ENCODE assay signal across 8 cellular contexts in genomic region chr21:38807481-38807880, GRCh38. TPM values are rescaled to one million over a fixed set of nuclear protein-coding genes. Genes with fewer than 3 reads are reported as not detected.
A peak's percentile ranks its signal among the peaks of the same experiment; 100 is the strongest.
DNase-seq lines count a peak whose midpoint lies in the region; ATAC-seq, FAIRE-seq and TF ChIP-seq lines count a peak whose summit lies in the region.

No MANE protein-coding gene starts in this region.

- H3K27ac ChIP-seq in A549 (peak overlapping the region; percentile 98 to 99), Karpas-422 (ENCODE audit: low read length) (peak overlapping the region; percentile 86), mesodermal cell (ENCODE audit: low read depth, low read length, severe bottlenecking) (peak overlapping the region; percentile 30)

- TF ChIP-seq EP300 in A549 (IDR thresholded peaks at IDR 0.05), result no peak

- peaks cover 28% of the 10 kb centered on the region for H3K36me3 Mint-ChIP-seq in brain
- H3K36me3 Mint-ChIP-seq in activated naive CD4-positive, alpha-beta T cell treated with anti-CD3 and anti-CD28 coated beads, Interleukin-2, amount 50 U/mL, for 72 hours, result peaks cover 38 to 39% of the 10 kb centered on the region in 2 donors

- DNase-seq in A549 (ENCODE audit: low read depth in 1 of 2, low spot score in 1 of 2) (no peak), Karpas-422 (no peak), nucleus accumbens (lab: John Stamatoyannopoulos, UW) (no peak), GM19238 (ENCODE audit: insufficient read length, low spot score) (no peak)
- DNase-seq in activated CD8-positive, alpha-beta memory T cell treated with anti-CD3 and anti-CD28 coated beads, Interleukin-2, amount 50 U/mL, for 48 hours, result no peak
- DNase-seq in activated naive CD4-positive, alpha-beta T cell treated with anti-CD3 and anti-CD28 coated beads, Interleukin-2, amount 50 U/mL, for 72 hours (ENCODE audit: low spot score in 2 of 2), result no peak

- 20% methylated on average over 1 of the region's 1 CpG for WGBS in A549 (ENCODE audit: missing lambda C conversion rate)
- 63 to 80% methylated on average over 1 of the region's 1 CpG for WGBS in mesodermal cell (ENCODE audit: insufficient coverage in 2 of 2), 2 experiments

- ATAC-seq in A549, result no peak
- ATAC-seq in activated naive CD4-positive, alpha-beta T cell treated with anti-CD3 and anti-CD28 coated beads, Interleukin-2, amount 50 U/mL, for 72 hours, result no peak

- H3K4me1 ChIP-seq in A549 (peaks cover 66% of the 10 kb centered on the region), Karpas-422 (ENCODE audit: low read length) (peaks cover 42% of the 10 kb centered on the region), mesodermal cell (ENCODE audit: control insufficient read depth, insufficient read depth, low read length, poor library complexity, severe bottlenecking) (peaks cover 10% of the 10 kb centered on the region)

- TF ChIP-seq RAD21 in A549 (conservative IDR thresholded peaks at IDR 0.05 in 1 of 2, IDR thresholded peaks at IDR 0.05 in 1 of 2), result no peak

- no peaks in the 10 kb centered on the region for H3K9me2 ChIP-seq in Karpas-422 (replicated peaks; ENCODE audit: insufficient read depth, low read length)

- peak overlapping the region; percentile 91 for H3K9ac ChIP-seq in Karpas-422 (ENCODE audit: low read length)

- H3K4me2 ChIP-seq in A549, result peak overlapping the region; percentile 84
- H3K4me2 ChIP-seq in Karpas-422 (ENCODE audit: low read depth, low read length, poor library complexity, severe bottlenecking), result peak overlapping the region; percentile 91

- H3K4me3 Mint-ChIP-seq in brain, result peak overlapping the region; percentile 58 to 95 (median 90)

- no peak for TF ChIP-seq CTCF in A549 (IDR thresholded peaks at IDR 0.05)
- TF ChIP-seq CTCF in brain (conservative IDR thresholded peaks at IDR 0.05), result no peak

- H2AFZ ChIP-seq in Karpas-422 (ENCODE audit: low read length), result no peak overlapping the region

- H3K36me3 ChIP-seq in Karpas-422 (ENCODE audit: insufficient read depth, low read length), result peaks cover 26% of the 10 kb centered on the region
- peaks cover 28% of the 10 kb centered on the region for H3K36me3 ChIP-seq in mesodermal cell (ENCODE audit: control insufficient read depth, insufficient read depth, low read length)

- POLR2A ChIA-PET in A549 (lab: Yijun Ruan, JAX), result interaction anchor here (0.6 to 1.3 kb wide), 10 partner anchors 9 to 1441 kb away, joined by 3 to 8 read pairs (median 4); partner anchors contain the start of genes DYRK1A and PSMG1

- peaks cover 68% of the 10 kb centered on the region for H3K79me2 ChIP-seq in Karpas-422 (ENCODE audit: low read length)

- H3K27me3 ChIP-seq in Karpas-422 (ENCODE audit: low read length), result no peaks in the 10 kb centered on the region

- peaks cover 31% of the 10 kb centered on the region for H3K27me3 Mint-ChIP-seq in brain

- no peaks in the 10 kb centered on the region for H3K9me3 Mint-ChIP-seq in brain
- H3K9me3 Mint-ChIP-seq in activated naive CD4-positive, alpha-beta T cell treated with anti-CD3 and anti-CD28 coated beads, Interleukin-2, amount 50 U/mL, for 72 hours, result no peaks in the 10 kb centered on the region

- TF ChIP-seq POLR2A in A549 (IDR thresholded peaks at IDR 0.05; ENCODE audit: low read length), result no peak

- H3K4me3 ChIP-seq in A549 (peak overlapping the region; percentile 93), Karpas-422 (ENCODE audit: low read length) (peak overlapping the region; percentile 81), mesodermal cell (ENCODE audit: extremely low read depth, insufficient read depth, low read length, poor library complexity, severe bottlenecking) (peak overlapping the region; percentile 79)

- H3K4me1 Mint-ChIP-seq in brain, result peaks cover 63% of the 10 kb centered on the region

- H3K27ac Mint-ChIP-seq in brain, result peak overlapping the region in 2 of 5 experiments; percentile 90 to 93
- H3K27ac Mint-ChIP-seq in activated naive CD4-positive, alpha-beta T cell treated with anti-CD3 and anti-CD28 coated beads, Interleukin-2, amount 50 U/mL, for 72 hours, result peak overlapping the region in 1 of 2 donors; percentile 93

- no peak for FAIRE-seq in A549 (lab: Jason Lieb, UNC)

- no peaks in the 10 kb centered on the region for H4K20me1 ChIP-seq in Karpas-422 (ENCODE audit: insufficient read depth, low read depth, low read length)

- CTCF ChIA-PET in A549 (lab: Yijun Ruan, JAX), result interaction anchor here (0.6 to 3.7 kb wide), 7 partner anchors 9 to 375 kb away, joined by 3 to 13 read pairs (median 4); no protein-coding TSS in a partner anchor

- H3K9me3 ChIP-seq in A549, result no peaks in the 10 kb centered on the region
- H3K9me3 ChIP-seq in Karpas-422 (ENCODE audit: low read length), result no peaks in the 10 kb centered on the region
- no peaks in the 10 kb centered on the region for H3K9me3 ChIP-seq in mesodermal cell (ENCODE audit: control insufficient read depth, low read length)

TF ChIP-seq in A549, 52 proteins besides CTCF, POLR2A, EP300 and RAD21:
- TF ChIP-seq USF2 (IDR thresholded peaks at IDR 0.05) (no peak), REST (IDR thresholded peaks at IDR 0.05) (no peak), ZFP36 (IDR thresholded peaks at IDR 0.05; ENCODE audit: borderline replicate concordance, partially characterized antibody) (no peak), POLR2AphosphoS2 (conservative IDR thresholded peaks at IDR 0.05; ENCODE audit: low read length) (no peak), KDM1A (IDR thresholded peaks at IDR 0.05; ENCODE audit: low read depth) (no peak), TFCP2L1 (CRISPR knock-in tag; IDR thresholded peaks at IDR 0.05) (no peak), BCL3 (IDR thresholded peaks at IDR 0.05) (no peak), SREBF2 (IDR thresholded peaks at IDR 0.05) (no peak), CHD4 (IDR thresholded peaks at IDR 0.05; ENCODE audit: borderline replicate concordance) (no peak), PHF8 (IDR thresholded peaks at IDR 0.05; ENCODE audit: borderline replicate concordance, low read depth) (no peak), HOXA7 (CRISPR knock-in tag; IDR thresholded peaks at IDR 0.05) (no peak), RCOR1 (IDR thresholded peaks at IDR 0.05; ENCODE audit: low read depth, low read length) (no peak), CHD2 (IDR thresholded peaks at IDR 0.05; ENCODE audit: low read length, partially characterized antibody) (no peak)

RNA-seq across cellular contexts. Expression of gene ETS2, which starts 1.8 kb away (rescaled TPM):
- polyA plus RNA-seq in A549 (2011; rRNA removed), result 41.6 and 42.6 TPM in 2 replicates
- polyA plus RNA-seq in A549 (2012; cell fraction: cytosol; rRNA removed), result 35.1 and 45.9 TPM in 2 replicates
- 87.4 and 104 TPM in 2 replicates for polyA plus RNA-seq in A549 (2012; cell fraction: nucleus; rRNA removed)
- polyA plus RNA-seq in A549 (2017; fragmentation: RNase III; extraction: RNeasy Plus Mini Kit Qiagen cat#74134 plus additional on column Dnase treatment), result 45.5 to 48.0 TPM (median 46.1 TPM) in 3 replicates
- 38.4 and 46.6 TPM in 2 replicates for polyA minus RNA-seq in A549 (2011; rRNA and poly(A)+ RNA removed)
- 12.9 and 14.3 TPM in 2 replicates for total RNA-seq in Karpas-422 (2014; rRNA removed; shearing (Covaris generic); ENCODE audit: low replicate concordance)
- polyA plus RNA-seq in brain (ENCODE audit: insufficient read depth, low read depth, low replicate concordance), result 88.1 TPM
- polyA plus RNA-seq in mesodermal cell (2013, experiment 1 of 2), result 22.4 TPM
- polyA plus RNA-seq in mesodermal cell (2013, experiment 2 of 2), result 20.2 TPM
- total RNA-seq in activated naive CD4-positive, alpha-beta T cell treated with anti-CD3 and anti-CD28 coated beads, Interleukin-2, amount 50 U/mL, for 72 hours, result 10 to 100 TPM; 35.8 to 48.3 TPM

Comparison
In these comparisons a context has a peak if more than half of its experiments do, and no peak if none do; other contexts are left out.
1. H3K27ac ChIP-seq: peak in every context shown above with its lines; median percentile 98 in A549; 86 in Karpas-422; 30 in mesodermal cell.